ENCODE assay signal across 1 cellular context in the genomic region with DNA sequence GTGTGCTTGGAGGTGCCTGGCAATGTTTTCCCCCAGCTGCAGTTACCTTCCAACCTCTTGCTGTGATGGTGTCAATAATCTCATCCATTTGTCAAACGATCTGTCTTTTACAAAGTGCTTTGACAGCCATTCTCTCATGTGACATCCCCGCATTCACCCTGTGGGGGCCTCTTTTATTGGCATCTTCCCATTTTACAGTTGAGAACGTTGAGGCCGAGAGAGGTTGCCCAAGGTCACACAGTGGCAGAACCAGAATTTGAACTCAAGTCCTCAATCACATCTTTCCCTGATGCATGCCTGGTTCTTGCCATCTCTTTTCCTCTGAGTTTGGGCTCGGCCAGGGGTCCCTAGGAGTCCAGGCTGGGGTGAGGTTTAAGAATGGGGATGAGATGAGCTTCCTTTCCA.
TF ChIP-seq lines count a peak whose summit lies in the region.

No MANE protein-coding gene starts in this region.

TF ChIP-seq in IMR-90, 13 proteins besides CTCF, POLR2A, EP300 and RAD21:
- TF ChIP-seq SMC3 (IDR thresholded peaks at IDR 0.05; ENCODE audit: low read depth, low read length) (no peak), MXI1 (IDR thresholded peaks at IDR 0.05; ENCODE audit: borderline replicate concordance, low read depth, low read length) (no peak), CHD1 (IDR thresholded peaks at IDR 0.05; ENCODE audit: low read depth, low read length) (no peak), CEBPB (IDR thresholded peaks at IDR 0.05; ENCODE audit: low read depth, low read length) (no peak), USF2 (IDR thresholded peaks at IDR 0.05; ENCODE audit: low read depth, low read length) (no peak), FOS (IDR thresholded peaks at IDR 0.05; ENCODE audit: low read depth, low read length) (no peak), MAZ (IDR thresholded peaks at IDR 0.05; ENCODE audit: borderline replicate concordance, low read depth, low read length) (no peak), RFX5 (IDR thresholded peaks at IDR 0.05; ENCODE audit: low read depth, low read length) (no peak), NFE2L2 (IDR thresholded peaks at IDR 0.05; ENCODE audit: low read depth, low read length) (no peak), RCOR1 (IDR thresholded peaks at IDR 0.05; ENCODE audit: insufficient replicate concordance, low read length) (no peak), MAFK (IDR thresholded peaks at IDR 0.05; ENCODE audit: low read depth, low read length) (no peak), BHLHE40 (IDR thresholded peaks at IDR 0.05; ENCODE audit: low read depth, low read length) (no peak)
- TF ChIP-seq, protein P1, sequence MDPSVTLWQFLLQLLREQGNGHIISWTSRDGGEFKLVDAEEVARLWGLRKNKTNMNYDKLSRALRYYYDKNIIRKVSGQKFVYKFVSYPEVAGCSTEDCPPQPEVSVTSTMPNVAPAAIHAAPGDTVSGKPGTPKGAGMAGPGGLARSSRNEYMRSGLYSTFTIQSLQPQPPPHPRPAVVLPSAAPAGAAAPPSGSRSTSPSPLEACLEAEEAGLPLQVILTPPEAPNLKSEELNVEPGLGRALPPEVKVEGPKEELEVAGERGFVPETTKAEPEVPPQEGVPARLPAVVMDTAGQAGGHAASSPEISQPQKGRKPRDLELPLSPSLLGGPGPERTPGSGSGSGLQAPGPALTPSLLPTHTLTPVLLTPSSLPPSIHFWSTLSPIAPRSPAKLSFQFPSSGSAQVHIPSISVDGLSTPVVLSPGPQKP (IDR thresholded peaks at IDR 0.05; ENCODE audit: borderline replicate concordance, low read depth, low read length), result no peak
